In genomic region chr9:93567271-93567959, GRCh38 we compare ENCODE assay signal across 8 cellular contexts. TPM values are rescaled to one million over a fixed set of nuclear protein-coding genes. Genes with fewer than 3 reads are reported as not detected.
DNase-seq lines count a peak whose midpoint lies in the region; ATAC-seq and TF ChIP-seq lines count a peak whose summit lies in the region.

No MANE protein-coding gene starts in this region.

- ATAC-seq in right lobe of liver, result no peak

- TF ChIP-seq EP300 in tibial nerve (IDR thresholded peaks at IDR 0.05), result no peak

- H3K4me1 ChIP-seq in right lobe of liver, result peaks cover 0 to 15% (median 4%) of the 10 kb centered on the region in 4 donors
- H3K4me1 ChIP-seq in tibial nerve, result peaks cover 0 to 16% (median 8%) of the 10 kb centered on the region in 4 donors

- TF ChIP-seq CTCF in cardiac fibroblast (IDR thresholded peaks at IDR 0.05; ENCODE audit: low read depth, low read length) (no peak), right lobe of liver (IDR thresholded peaks at IDR 0.05) (no peak), tibial nerve (IDR thresholded peaks at IDR 0.05) (no peak)

- peaks cover 0 to 29% (median 11%) of the 10 kb centered on the region in 4 donors for H3K36me3 ChIP-seq in right lobe of liver
- H3K36me3 ChIP-seq in tibial nerve, result peaks cover 0 to 22% (median 9%) of the 10 kb centered on the region in 3 donors

- no peak for TF ChIP-seq POLR2A in right lobe of liver (IDR thresholded peaks at IDR 0.05)
- TF ChIP-seq POLR2A in tibial nerve (IDR thresholded peaks at IDR 0.05), result no peak

- peak overlapping the region; percentile 53 to 83 (median 78) for H3K27ac ChIP-seq in right lobe of liver
- H3K27ac ChIP-seq in tibial nerve, result peak overlapping the region; percentile 84 to 95 (median 92)

- H3K4me3 ChIP-seq in GM08714 (ENCODE audit: low read length) (peak overlapping the region; percentile 60; the same call in 1 of the 2 replicates), cardiac fibroblast (replicated peaks in 1 of 2; ENCODE audit: low read depth in 2 of 2, low read length in 2 of 2) (peak overlapping the region; percentile 57), right lobe of liver (peak overlapping the region; percentile 52 to 71 (median 54)), tibial nerve (peak overlapping the region; percentile 54 to 58 (median 56))

- no peaks in the 10 kb centered on the region for H3K9me3 ChIP-seq in right lobe of liver
- peaks cover 0 to 5% (median 0%) of the 10 kb centered on the region in 4 donors for H3K9me3 ChIP-seq in tibial nerve

- no peaks in the 10 kb centered on the region for H3K27me3 ChIP-seq in right lobe of liver
- H3K27me3 ChIP-seq in tibial nerve, result no peaks in the 10 kb centered on the region

- peak; percentile 10 for DNase-seq in M059J (ENCODE audit: low read depth)
- peak in 1 of 2 donors; percentile 20 for DNase-seq in cardiac fibroblast (ENCODE audit: low read depth in 2 of 2)
- DNase-seq in right lobe of liver, result no peak
- no peak for DNase-seq in tibial nerve (ENCODE audit: low spot score in 2 of 2)
- no peak for DNase-seq in hippocampal formation (lab: John Stamatoyannopoulos, UW)
- DNase-seq in cerebellar nuclear complex (lab: John Stamatoyannopoulos, UW), result no peak
- DNase-seq in iPS-NIHi7 (ENCODE audit: extremely low spot score), result no peak

- intact Hi-C loops in right lobe of liver (cut with DNase I), result no loop called here

- 50% methylated on average over 1 of the region's 15 CpGs for WGBS in right lobe of liver (ENCODE audit: insufficient coverage, low coverage, low lambda C conversion rate, missing lambda C conversion rate)
- WGBS in tibial nerve, 2 donors, result 58 to 63% methylated on average over 15 of the region's 15 CpGs

RNA-seq across cellular contexts. Expression of gene PHF2, which starts 9.0 kb away (rescaled TPM):
- total RNA-seq in M059J (2014; rRNA removed; shearing (Covaris generic)), result 18.8 and 22.6 TPM in 2 replicates
- total RNA-seq in right lobe of liver, result 1 to 10 TPM; 6.3 to 8.5 (median 6.8) TPM
- 10 to 100 TPM; 36.6 to 41.7 (median 38.6) TPM for total RNA-seq in tibial nerve
